ENCODE assay signal across 5 cellular contexts in genomic region chr3:46704346-46704745, GRCh38. TPM values are rescaled to one million over a fixed set of nuclear protein-coding genes. Genes with fewer than 3 reads are reported as not detected.
"Had no signal": no experiment of that assay in that cellular context is flagged by ENCODE, and none has a peak within 500 bp of the region (broad histone marks: within the 10 kb centered on the region; RNA-seq: fewer than 3 reads in every experiment).

No MANE protein-coding gene starts in this region.

RNA-seq across cellular contexts. Expression of gene TMIE, which starts 3.2 kb away (rescaled TPM):
- total RNA-seq: K562 had no signal
- polyA plus RNA-seq: IgD-negative memory B cell, K562 had no signal

RNA-seq across cellular contexts. Expression of gene PRSS50, which starts 13.3 kb away (rescaled TPM):
- total RNA-seq: K562, M059J, SK-MEL-5 had no signal
- polyA plus RNA-seq: IgD-negative memory B cell, SK-N-SH had no signal
